ENCODE assay signal across 8 cellular contexts in the genomic region with DNA sequence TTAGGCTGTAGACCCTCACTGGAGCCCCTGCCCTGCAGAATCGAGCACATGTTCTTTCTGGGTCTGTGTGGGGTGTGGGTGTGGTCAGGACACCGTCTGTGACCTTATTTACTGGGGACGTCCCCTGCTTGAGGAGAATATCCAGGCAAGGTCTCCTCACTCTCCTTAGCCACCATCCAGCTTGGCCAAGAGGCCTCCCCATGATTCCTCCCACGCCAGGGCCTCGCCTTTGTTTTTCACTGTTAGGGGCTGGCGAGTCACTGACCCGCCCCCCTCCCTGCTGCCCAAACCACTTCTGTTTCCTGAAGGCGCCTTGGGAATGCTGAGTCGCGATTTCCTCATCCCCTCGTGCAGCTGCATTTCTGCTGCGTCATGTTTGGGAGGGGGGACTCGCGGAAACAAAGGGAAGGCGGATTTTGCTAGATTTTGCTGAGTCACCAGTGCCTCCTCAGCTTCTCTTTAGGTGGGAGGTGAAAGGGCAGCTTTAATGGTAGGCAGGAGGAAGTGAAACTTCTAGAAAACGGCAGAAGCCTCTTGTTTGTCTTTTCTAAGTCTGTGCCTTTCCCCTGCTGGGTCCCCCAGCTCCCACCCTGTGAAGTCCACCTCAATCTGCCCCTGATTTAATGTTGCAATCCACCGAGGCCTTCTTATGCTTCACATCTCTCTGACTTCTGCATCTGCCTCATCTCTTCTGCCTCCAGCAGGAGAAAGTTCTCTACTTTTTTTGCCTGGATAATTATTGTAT. TPM values are rescaled to one million over a fixed set of nuclear protein-coding genes. Genes with fewer than 3 reads are reported as not detected.
DNase-seq lines count a peak whose midpoint lies in the region; ATAC-seq, FAIRE-seq and TF ChIP-seq lines count a peak whose summit lies in the region.

No MANE protein-coding gene starts in this region.

- peak overlapping the region; percentile 99 for H4K91ac ChIP-seq in IMR-90 (ENCODE audit: insufficient read depth, low read depth, low read length)

- TF ChIP-seq CTCF in DOHH2 (IDR thresholded peaks at IDR 0.05; ENCODE audit: low read depth, low read length, poor library complexity, severe bottlenecking) = no peak
- no peak for TF ChIP-seq CTCF in IMR-90 (conservative IDR thresholded peaks at IDR 0.05; ENCODE audit: low read depth, low read length)
- no peak for TF ChIP-seq CTCF in bronchial epithelial cell (IDR thresholded peaks at IDR 0.05; ENCODE audit: insufficient read depth, low read length, severe bottlenecking)
- no peak for TF ChIP-seq CTCF in sigmoid colon (IDR thresholded peaks at IDR 0.05)

- peak overlapping the region; percentile 98 for H3K14ac ChIP-seq in IMR-90 (replicated peaks; ENCODE audit: low read depth, low read length)

- no CpG with 5 or more reads among the region's 17 CpGs for WGBS in IMR-90 (ENCODE audit: extremely low coverage in 2 of 2, insufficient read length in 1 of 2), 2 experiments
- 5 to 8% methylated on average over 17 of the region's 17 CpGs for WGBS in sigmoid colon, 2 donors

- H3K79me2 ChIP-seq in DOHH2 (ENCODE audit: control insufficient read depth, low read length) = no peaks in the 10 kb centered on the region

- peak; percentile 39; the same call in 1 of the 2 replicates for TF ChIP-seq POLR2A in IMR-90 (IDR thresholded peaks at IDR 0.05; ENCODE audit: low read depth, low read length)
- no peak for TF ChIP-seq POLR2A in sigmoid colon (IDR thresholded peaks at IDR 0.05)

- dilution Hi-C loops in IMR-90 (cut with HindIII; ENCODE audit: low sequenced_read_pairs, unreplicated experiment) = no loop called here

- H2BK5ac ChIP-seq in IMR-90 (ENCODE audit: low read depth, low read length, poor library complexity, severe bottlenecking) = peak overlapping the region; percentile 86

- intact Hi-C loops in IMR-90 (cut with micrococcal nuclease) (no loop called here), sigmoid colon (cut with DNase I) (loop anchor here (10.0 kb wide), 1 partner anchor 548 kb away; no protein-coding TSS in a partner anchor)

- peak overlapping the region; percentile 98 for H3K18ac ChIP-seq in IMR-90 (ENCODE audit: low read depth, low read length)

- POLR2A ChIA-PET in IMR-90 (lab: Charles Lee; ENCODE audit: unreplicated experiment) = no interaction called here

- H3K23ac ChIP-seq in IMR-90 (ENCODE audit: low read depth, low read length) = peak overlapping the region; percentile 97

- H4K20me1 ChIP-seq in DOHH2 (ENCODE audit: control insufficient read depth, insufficient read depth, low read depth, low read length) (no peaks in the 10 kb centered on the region), IMR-90 (ENCODE audit: insufficient read depth, low read length) (no peaks in the 10 kb centered on the region)

- H3K4me2 ChIP-seq in DOHH2 (ENCODE audit: low read length) (peak overlapping the region; percentile 72), IMR-90 (ENCODE audit: low read depth, low read length) (peak overlapping the region; percentile 57)

- H3K27me3 ChIP-seq in DOHH2 (ENCODE audit: control insufficient read depth, low read length) = peaks cover 19% of the 10 kb centered on the region
- H3K27me3 ChIP-seq in IMR-90 (ENCODE audit: control insufficient read depth, insufficient read depth, low read length) = no peaks in the 10 kb centered on the region
- no peaks in the 10 kb centered on the region for H3K27me3 ChIP-seq in bronchial epithelial cell (ENCODE audit: control insufficient read depth, insufficient read depth, low read length)
- no peaks in the 10 kb centered on the region for H3K27me3 ChIP-seq in sigmoid colon

- TF ChIP-seq RAD21 in IMR-90 (IDR thresholded peaks at IDR 0.05; ENCODE audit: low read length) = 0 out of 2 replicates have a peak, but pooled peaks have one; percentile 1

- no TSS peak for BruUV-seq in IMR-90 (replicated peaks; lab: Mats Ljungman, UMichigan)

- H3K4me3 ChIP-seq in DOHH2 (ENCODE audit: low read length) (peak overlapping the region; percentile 49), IMR-90 (ENCODE audit: insufficient read depth, low read depth, low read length) (no peak overlapping the region), bronchial epithelial cell (ENCODE audit: low read depth, low read length) (no peak overlapping the region), sigmoid colon (peak overlapping the region in 2 of 4 donors; percentile 2 to 20)

- H2AFZ ChIP-seq in IMR-90 (replicated peaks; ENCODE audit: low read length, poor library complexity) = peak overlapping the region; percentile 91

- H2BK15ac ChIP-seq in IMR-90 (ENCODE audit: low read depth, low read length) = peak overlapping the region; percentile 100

- H3K9me2 ChIP-seq in DOHH2 (replicated peaks; ENCODE audit: control insufficient read depth, low read length) = no peaks in the 10 kb centered on the region

- H3K9me3 ChIP-seq in DOHH2 (ENCODE audit: control insufficient read depth, insufficient read depth, low read length) (no peaks in the 10 kb centered on the region), IMR-90 (ENCODE audit: control insufficient read depth, insufficient read depth, low read length) (no peaks in the 10 kb centered on the region), sigmoid colon (no peaks in the 10 kb centered on the region)

- CTCF ChIA-PET in IMR-90 (lab: Yijun Ruan, JAX) = interaction anchor here (1.7 kb wide), 1 partner anchor 26 kb away, joined by 5 read pairs; no protein-coding TSS in a partner anchor

- peak; percentile 99 for DNase-seq in IMR-90
- DNase-seq in SIG-M5 treated with dmso at 0.1 percent for 504 hours (lab: John Stamatoyannopoulos, UW; ENCODE audit: unreplicated experiment) = peak; percentile 96
- peak; percentile 93 for DNase-seq in bronchial epithelial cell (ENCODE audit: low read depth)
- DNase-seq in iPS-NIHi11 (ENCODE audit: low spot score) = peak; percentile 89
- DNase-seq in sigmoid colon = peak; percentile 98

- H3K56ac ChIP-seq in IMR-90 (ENCODE audit: extremely low read depth, insufficient read depth, low read length) = peak overlapping the region; percentile 64

- H3K27ac ChIP-seq in DOHH2 (ENCODE audit: low read depth, low read length) (peak overlapping the region; percentile 47), IMR-90 (ENCODE audit: insufficient read depth, low read length) (peak overlapping the region; percentile 95), sigmoid colon (peak overlapping the region; percentile 67 to 87 (median 76))

- H2BK20ac ChIP-seq in IMR-90 (ENCODE audit: low read depth, low read length) = peak overlapping the region; percentile 90

- ATAC-seq in GM21447 (IDR thresholded peaks at IDR 0.05; ENCODE audit: unreplicated experiment) = peak; percentile 48
- peak; percentile 59 for ATAC-seq in IMR-90 (ENCODE audit: low read depth)
- ATAC-seq in GM18519 (IDR thresholded peaks at IDR 0.05; ENCODE audit: low FRiP score, unreplicated experiment) = no peak

- peak overlapping the region; percentile 97 for H2BK120ac ChIP-seq in IMR-90 (ENCODE audit: low read depth, low read length)

- peak overlapping the region; percentile 99 for H3K4ac ChIP-seq in IMR-90 (ENCODE audit: low read depth, low read length)

- H3F3A ChIP-seq in DOHH2 (ENCODE audit: control insufficient read depth, insufficient read depth) = peaks cover 3% of the 10 kb centered on the region; the same call in 1 of the 2 replicates

- peak overlapping the region; percentile 70 for H3K9ac ChIP-seq in IMR-90 (ENCODE audit: low read depth, low read length)

- peak in 2 of 4 donors; percentile 60 to 90 for TF ChIP-seq EP300 in sigmoid colon (IDR thresholded peaks at IDR 0.05)

- peaks cover 19% of the 10 kb centered on the region; the same call in 1 of the 2 replicates for H3K9me1 ChIP-seq in IMR-90 (ENCODE audit: insufficient read depth, low read length)

- in situ Hi-C loops in IMR-90 (cut with MboI; ENCODE audit: low sequenced_read_pairs) = no loop called here

- peak overlapping the region; percentile 96 to 98 for H4K8ac ChIP-seq in IMR-90 (ENCODE audit: low read depth in 2 of 2, low read length in 2 of 2)

- peak overlapping the region; percentile 82 for H2AK9ac ChIP-seq in IMR-90 (replicated peaks; ENCODE audit: low read depth, low read length, poor library complexity)

- H3K4me1 ChIP-seq in DOHH2 (ENCODE audit: control insufficient read depth, low read length) (peaks cover 26% of the 10 kb centered on the region), IMR-90 (ENCODE audit: control insufficient read depth, insufficient read depth, low read length) (peaks cover 34% of the 10 kb centered on the region), sigmoid colon (peaks cover 0 to 36% (median 30%) of the 10 kb centered on the region in 4 donors)

- H3K36me3 ChIP-seq in DOHH2 (ENCODE audit: control insufficient read depth, low read length) = no peaks in the 10 kb centered on the region
- no peaks in the 10 kb centered on the region for H3K36me3 ChIP-seq in IMR-90 (ENCODE audit: control insufficient read depth, insufficient read depth, low read length)
- H3K36me3 ChIP-seq in bronchial epithelial cell (ENCODE audit: control insufficient read depth, insufficient read depth, low read length) = no peaks in the 10 kb centered on the region
- no peaks in the 10 kb centered on the region for H3K36me3 ChIP-seq in sigmoid colon

- FAIRE-seq in bronchial epithelial cell (lab: Jason Lieb, UNC) = no peak

- H3K79me1 ChIP-seq in IMR-90 (ENCODE audit: low read depth in 1 of 2, low read length in 2 of 2) = peaks cover 9 to 19% of the 10 kb centered on the region in 2 experiments

- H4K5ac ChIP-seq in IMR-90 (ENCODE audit: low read depth, low read length) = peak overlapping the region; percentile 99

- H2AK5ac ChIP-seq in IMR-90 (ENCODE audit: low read depth, low read length) = peak overlapping the region; percentile 99

TF ChIP-seq in IMR-90, 13 proteins besides CTCF, POLR2A, EP300 and RAD21 (continues in another document):
- TF ChIP-seq FOS (IDR thresholded peaks at IDR 0.05; ENCODE audit: low read depth, low read length) (peak; percentile 74), CHD1 (IDR thresholded peaks at IDR 0.05; ENCODE audit: low read depth, low read length) (peak; percentile 52; the same call in 1 of the 2 replicates), CEBPB (IDR thresholded peaks at IDR 0.05; ENCODE audit: low read depth, low read length) (peak; percentile 95), MAFK (IDR thresholded peaks at IDR 0.05; ENCODE audit: low read depth, low read length) (peak; percentile 99)

RNA-seq across cellular contexts. Expression of gene HMOX1, which starts 4.0 kb away (rescaled TPM):
- total RNA-seq in IMR-90 (2012; rRNA removed) = 16.4 and 23.1 TPM in 2 replicates
- polyA plus RNA-seq in IMR-90 (2012; rRNA removed) = 49.9 and 50.5 TPM in 2 replicates
- polyA plus RNA-seq in IMR-90 (2012; cell fraction: cytosol; rRNA removed) = 82.4 and 91.3 TPM in 2 replicates
- polyA plus RNA-seq in IMR-90 (2012; cell fraction: nucleus; rRNA removed; ENCODE audit: low replicate concordance) = 45.0 and 48.2 TPM in 2 replicates
- total RNA-seq in bronchial epithelial cell = 3.9 and 5.2 TPM in 2 replicates
- total RNA-seq in sigmoid colon = 100 to 1,000 TPM in 1 of 4 donors, 10 to 100 TPM in 1, 1 to 10 TPM in 2; 5.0 to 107 (median 11.7) TPM
- 100 to 1,000 TPM in 1 of 3 donors, 10 to 100 TPM in 2; 35.5 to 138 (median 67.9) TPM for polyA plus RNA-seq in sigmoid colon

RNA-seq across cellular contexts. Expression of gene MCM5, which starts 23.0 kb away (rescaled TPM):
- 53.6 and 58.6 TPM in 2 replicates for total RNA-seq in IMR-90 (2012; rRNA removed)
- polyA plus RNA-seq in IMR-90 (2012; rRNA removed) = 43.0 and 44.3 TPM in 2 replicates
- 24.6 and 31.4 TPM in 2 replicates for polyA plus RNA-seq in IMR-90 (2012; cell fraction: cytosol; rRNA removed)
- polyA plus RNA-seq in IMR-90 (2012; cell fraction: nucleus; rRNA removed; ENCODE audit: low replicate concordance) = 29.3 and 58.8 TPM in 2 replicates
- total RNA-seq in bronchial epithelial cell = 6.6 and 6.7 TPM in 2 replicates
- total RNA-seq in sigmoid colon = 10 to 100 TPM in 3 of 4 donors, 1 to 10 TPM in 1; 10.0 to 15.0 (median 12.6) TPM
- polyA plus RNA-seq in sigmoid colon = 10 to 100 TPM in 2 of 3 donors, 1 to 10 TPM in 1; 9.9 to 42.6 (median 14.4) TPM
